ENCODE assay signal across 8 cellular contexts in genomic region chr4:8176547-8177399, GRCh38. TPM values are rescaled to one million over a fixed set of nuclear protein-coding genes. Genes with fewer than 3 reads are reported as not detected.
DNase-seq lines count a peak whose midpoint lies in the region; ATAC-seq lines count a peak whose summit lies in the region.

No MANE protein-coding gene starts in this region.

- no peak overlapping the region for H3K27ac Mint-ChIP-seq in activated naive CD8-positive, alpha-beta T cell treated with anti-CD3 and anti-CD28 coated beads, Interleukin-2, amount 10 ng/mL, durations not matched to agents 7 days and 5 days
- no peak overlapping the region for H3K27ac Mint-ChIP-seq in activated naive CD8-positive, alpha-beta T cell treated with anti-CD3 and anti-CD28 coated beads for 36 hours
- H3K27ac Mint-ChIP-seq in memory B cell = no peak overlapping the region

- no peaks in the 10 kb centered on the region for H4K20me1 ChIP-seq in GM23248 (ENCODE audit: insufficient read depth)
- H4K20me1 ChIP-seq in Karpas-422 (ENCODE audit: insufficient read depth, low read depth, low read length) = no peaks in the 10 kb centered on the region

- H3K4me1 ChIP-seq in GM23248 (ENCODE audit: insufficient read depth) (no peaks in the 10 kb centered on the region), Karpas-422 (ENCODE audit: low read length) (no peaks in the 10 kb centered on the region)

- H3K4me2 ChIP-seq in GM23248 (ENCODE audit: unreplicated experiment) (no peak overlapping the region), Karpas-422 (ENCODE audit: low read depth, low read length, poor library complexity, severe bottlenecking) (no peak overlapping the region)

- no peak overlapping the region for H3K4me3 Mint-ChIP-seq in activated naive CD8-positive, alpha-beta T cell treated with anti-CD3 and anti-CD28 coated beads, Interleukin-2, amount 10 ng/mL, durations not matched to agents 7 days and 5 days
- H3K4me3 Mint-ChIP-seq in activated naive CD8-positive, alpha-beta T cell treated with anti-CD3 and anti-CD28 coated beads for 36 hours = no peak overlapping the region
- H3K4me3 Mint-ChIP-seq in memory B cell = no peak overlapping the region

- no peaks in the 10 kb centered on the region for H3K9me2 ChIP-seq in GM23248 (ENCODE audit: insufficient read depth)
- no peaks in the 10 kb centered on the region for H3K9me2 ChIP-seq in Karpas-422 (replicated peaks; ENCODE audit: insufficient read depth, low read length)

- 24 to 28% methylated on average over 17 of the region's 17 CpGs for WGBS in GM23248 (ENCODE audit: low coverage in 1 of 2, low lambda C conversion rate in 2 of 2, missing lambda C conversion rate in 2 of 2), 2 experiments

- no peaks in the 10 kb centered on the region for H3K27me3 Mint-ChIP-seq in activated naive CD8-positive, alpha-beta T cell treated with anti-CD3 and anti-CD28 coated beads, Interleukin-2, amount 10 ng/mL, durations not matched to agents 7 days and 5 days
- H3K27me3 Mint-ChIP-seq in activated naive CD8-positive, alpha-beta T cell treated with anti-CD3 and anti-CD28 coated beads for 36 hours = no peaks in the 10 kb centered on the region
- peaks cover under 1% of the 10 kb centered on the region for H3K27me3 Mint-ChIP-seq in memory B cell

- no peaks in the 10 kb centered on the region for H3F3A ChIP-seq in GM23248 (ENCODE audit: insufficient read depth)

- no peaks in the 10 kb centered on the region for H3K36me3 ChIP-seq in GM23248 (ENCODE audit: low read depth)
- no peaks in the 10 kb centered on the region for H3K36me3 ChIP-seq in Karpas-422 (ENCODE audit: insufficient read depth, low read length)

- in situ Hi-C loops in GM23248 (cut with MboI) = no loop called here

- ATAC-seq in activated naive CD8-positive, alpha-beta T cell treated with anti-CD3 and anti-CD28 coated beads, Interleukin-2, amount 10 ng/mL, durations not matched to agents 7 days and 5 days (ENCODE audit: low read depth) = peak; percentile 90
- peak; percentile 58 for ATAC-seq in memory B cell (ENCODE audit: low read depth)
- ATAC-seq in GM21737 (IDR thresholded peaks at IDR 0.05; ENCODE audit: unreplicated experiment) = no peak

- H3K9ac ChIP-seq in GM23248 = no peak overlapping the region
- H3K9ac ChIP-seq in Karpas-422 (ENCODE audit: low read length) = no peak overlapping the region

- H3K9me3 Mint-ChIP-seq in activated naive CD8-positive, alpha-beta T cell treated with anti-CD3 and anti-CD28 coated beads, Interleukin-2, amount 10 ng/mL, durations not matched to agents 7 days and 5 days = no peaks in the 10 kb centered on the region
- no peaks in the 10 kb centered on the region for H3K9me3 Mint-ChIP-seq in activated naive CD8-positive, alpha-beta T cell treated with anti-CD3 and anti-CD28 coated beads for 36 hours
- H3K9me3 Mint-ChIP-seq in memory B cell = no peaks in the 10 kb centered on the region

- DNase-seq in activated naive CD8-positive, alpha-beta T cell treated with anti-CD3 and anti-CD28 coated beads, Interleukin-2, amount 10 ng/mL, durations not matched to agents 7 days and 5 days = peak; percentile 42
- no peak for DNase-seq in activated naive CD8-positive, alpha-beta T cell treated with anti-CD3 and anti-CD28 coated beads for 36 hours
- peak; percentile 75 for DNase-seq in GM23248
- DNase-seq in Karpas-422 = peak; percentile 75
- peak; percentile 63 for DNase-seq in SW480 (ENCODE audit: low spot score)
- peak; percentile 77 for DNase-seq in dermis blood vessel endothelial cell
- peak; percentile 46 to 51 for DNase-seq in memory B cell (ENCODE audit: low spot score in 2 of 2)

- POLR2A ChIA-PET in activated naive CD8-positive, alpha-beta T cell treated with anti-CD3 and anti-CD28 coated beads, Interleukin-2, amount 10 ng/mL, durations not matched to agents 7 days and 5 days (lab: Charles Lee) = interaction anchor here (1.0 kb wide), 1 partner anchor 22 kb away, joined by 3 read pairs; the partner anchor contains the start of gene SH3TC1

- H3K9me3 ChIP-seq in GM23248 (ENCODE audit: low read depth) (no peaks in the 10 kb centered on the region), Karpas-422 (ENCODE audit: low read length) (no peaks in the 10 kb centered on the region)

- H3K36me3 Mint-ChIP-seq in activated naive CD8-positive, alpha-beta T cell treated with anti-CD3 and anti-CD28 coated beads, Interleukin-2, amount 10 ng/mL, durations not matched to agents 7 days and 5 days = no peaks in the 10 kb centered on the region
- no peaks in the 10 kb centered on the region for H3K36me3 Mint-ChIP-seq in activated naive CD8-positive, alpha-beta T cell treated with anti-CD3 and anti-CD28 coated beads for 36 hours
- no peaks in the 10 kb centered on the region for H3K36me3 Mint-ChIP-seq in memory B cell

- H2AFZ ChIP-seq in GM23248 (no peak overlapping the region), Karpas-422 (ENCODE audit: low read length) (no peak overlapping the region)

- H3K4me3 ChIP-seq in GM23248 = no peak overlapping the region
- no peak overlapping the region for H3K4me3 ChIP-seq in Karpas-422 (ENCODE audit: low read length)

- H3K27me3 ChIP-seq in GM23248 (replicated peaks; ENCODE audit: insufficient read depth) = peaks cover 5% of the 10 kb centered on the region; the same call in 1 of the 2 replicates
- no peaks in the 10 kb centered on the region for H3K27me3 ChIP-seq in Karpas-422 (ENCODE audit: low read length)

- no peak overlapping the region for H3K27ac ChIP-seq in GM23248
- no peak overlapping the region for H3K27ac ChIP-seq in Karpas-422 (ENCODE audit: low read length)

- no peaks in the 10 kb centered on the region for H3K79me2 ChIP-seq in GM23248 (ENCODE audit: insufficient read depth)
- no peaks in the 10 kb centered on the region for H3K79me2 ChIP-seq in Karpas-422 (ENCODE audit: low read length)

- H3K4me1 Mint-ChIP-seq in activated naive CD8-positive, alpha-beta T cell treated with anti-CD3 and anti-CD28 coated beads, Interleukin-2, amount 10 ng/mL, durations not matched to agents 7 days and 5 days = no peaks in the 10 kb centered on the region
- H3K4me1 Mint-ChIP-seq in activated naive CD8-positive, alpha-beta T cell treated with anti-CD3 and anti-CD28 coated beads for 36 hours = no peaks in the 10 kb centered on the region
- peaks cover 16% of the 10 kb centered on the region for H3K4me1 Mint-ChIP-seq in memory B cell

RNA-seq across cellular contexts. Expression of gene ABLIM2, which starts 18.2 kb away (rescaled TPM):
- total RNA-seq in activated naive CD8-positive, alpha-beta T cell treated with anti-CD3 and anti-CD28 coated beads, Interleukin-2, amount 10 ng/mL, durations not matched to agents 7 days and 5 days = 1 to 10 TPM; 1.7 to 2.5 TPM
- under 1 TPM; 0.41 to 0.62 TPM for total RNA-seq in activated naive CD8-positive, alpha-beta T cell treated with anti-CD3 and anti-CD28 coated beads for 36 hours
- not detected in 2 replicates for total RNA-seq in GM23248 (2014; rRNA removed; shearing (Covaris generic))
- polyA plus RNA-seq in GM23248 (2016; fragmentation: Nextera tagmentation; extraction: Ambion mirVana) = not detected in 2 replicates
- not detected in 2 replicates for total RNA-seq in Karpas-422 (2014; rRNA removed; shearing (Covaris generic); ENCODE audit: low replicate concordance)
- 8.8 and 10.8 TPM in 2 replicates for total RNA-seq in dermis blood vessel endothelial cell

RNA-seq across cellular contexts. Expression of gene SH3TC1, which starts 22.3 kb away (rescaled TPM):
- 10 to 100 TPM; 14.8 to 15.7 TPM for total RNA-seq in activated naive CD8-positive, alpha-beta T cell treated with anti-CD3 and anti-CD28 coated beads, Interleukin-2, amount 10 ng/mL, durations not matched to agents 7 days and 5 days
- total RNA-seq in activated naive CD8-positive, alpha-beta T cell treated with anti-CD3 and anti-CD28 coated beads for 36 hours = 1 to 10 TPM; 7.8 to 8.8 TPM
- total RNA-seq in GM23248 (2014; rRNA removed; shearing (Covaris generic)) = 6.5 and 9.9 TPM in 2 replicates
- polyA plus RNA-seq in GM23248 (2016; fragmentation: Nextera tagmentation; extraction: Ambion mirVana) = 0.57 and 2.3 TPM in 2 replicates
- total RNA-seq in Karpas-422 (2014; rRNA removed; shearing (Covaris generic); ENCODE audit: low replicate concordance) = 1.7 and 6.9 TPM in 2 replicates
- 148 and 217 TPM in 2 replicates for total RNA-seq in dermis blood vessel endothelial cell
